Comparison of ENCODE assay signal across 8 cellular contexts in the genomic region with DNA sequence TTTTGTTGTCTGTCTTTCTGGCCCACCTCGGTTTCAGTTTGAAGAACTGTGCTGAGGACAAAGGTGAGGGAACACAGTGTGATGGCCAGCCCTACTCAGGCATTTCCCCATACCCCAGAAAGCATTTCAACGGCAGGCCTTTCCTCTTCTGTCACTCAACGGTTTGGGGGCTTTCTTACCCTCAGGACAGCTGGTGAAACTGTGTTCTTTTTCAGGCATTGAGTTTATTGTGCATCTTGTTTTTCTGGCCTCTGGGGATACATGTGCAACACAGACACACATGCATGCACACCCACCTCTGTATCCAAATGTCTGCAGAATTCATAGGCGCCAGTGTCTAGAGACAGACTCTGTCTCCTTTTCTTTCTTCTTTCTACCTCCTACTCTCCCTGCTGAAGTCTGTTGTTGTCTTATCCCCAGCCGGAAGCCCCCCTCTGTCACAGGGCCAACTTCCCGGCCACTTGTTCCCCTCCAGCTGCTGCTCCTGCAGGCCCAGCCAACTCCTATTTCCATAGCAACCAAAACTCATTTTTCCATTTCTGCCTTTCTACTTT. TPM values are rescaled to one million over a fixed set of nuclear protein-coding genes. Genes with fewer than 3 reads are reported as not detected.
DNase-seq lines count a peak whose midpoint lies in the region; ATAC-seq and TF ChIP-seq lines count a peak whose summit lies in the region.

No MANE protein-coding gene starts in this region.

- H3K18ac ChIP-seq in neuronal stem cell (ENCODE audit: low read length) = peak overlapping the region; percentile 25

- H3K36me3 Mint-ChIP-seq in central memory CD8-positive, alpha-beta T cell (ENCODE audit: insufficient read depth) = peaks cover 1% of the 10 kb centered on the region
- no peaks in the 10 kb centered on the region for H3K36me3 Mint-ChIP-seq in stimulated activated effector memory CD8-positive, alpha-beta T cell treated with anti-CD3 and anti-CD28 coated beads, Interleukin-12 subunit alpha, Interleukin-12 subunit beta, amount 100 ng/mL, for 72 hours
- H3K36me3 Mint-ChIP-seq in endothelial cell (ENCODE audit: low read depth, unreplicated experiment) = peaks cover 28% of the 10 kb centered on the region

- H3K27ac Mint-ChIP-seq in central memory CD8-positive, alpha-beta T cell (ENCODE audit: low read depth) = peak overlapping the region; percentile 47
- no peak overlapping the region for H3K27ac Mint-ChIP-seq in stimulated activated effector memory CD8-positive, alpha-beta T cell treated with anti-CD3 and anti-CD28 coated beads, Interleukin-12 subunit alpha, Interleukin-12 subunit beta, amount 100 ng/mL, for 72 hours
- no peak overlapping the region for H3K27ac Mint-ChIP-seq in endothelial cell (ENCODE audit: unreplicated experiment)

- H4K91ac ChIP-seq in neuronal stem cell (ENCODE audit: low read depth, low read length, poor library complexity) = no peak overlapping the region

- peaks cover 2 to 24% of the 10 kb centered on the region in 2 donors for H3K36me3 ChIP-seq in neuronal stem cell (replicated peaks in 1 of 2; ENCODE audit: control insufficient read depth in 2 of 2, insufficient read depth in 2 of 2, low read length in 2 of 2)

- H3K27me3 Mint-ChIP-seq in central memory CD8-positive, alpha-beta T cell = no peaks in the 10 kb centered on the region
- H3K27me3 Mint-ChIP-seq in endothelial cell (ENCODE audit: unreplicated experiment) = peaks cover 5% of the 10 kb centered on the region

- H2AFZ ChIP-seq in neuronal stem cell (ENCODE audit: low read length) = peak overlapping the region; percentile 55

- no peak overlapping the region for H2BK5ac ChIP-seq in neuronal stem cell (ENCODE audit: low read length)

- H3K4me1 ChIP-seq in neuronal stem cell (ENCODE audit: control insufficient read depth in 2 of 2, insufficient read depth in 1 of 2, low read depth in 1 of 2, low read length in 2 of 2) = peaks cover 3 to 4% of the 10 kb centered on the region in 2 donors

- H3K79me1 ChIP-seq in neuronal stem cell (ENCODE audit: low read depth, low read length) = no peaks in the 10 kb centered on the region

- peak overlapping the region; percentile 2 for H3K27ac ChIP-seq in neuronal stem cell (replicated peaks; ENCODE audit: low read length)

- no peak overlapping the region for H3K14ac ChIP-seq in neuronal stem cell (ENCODE audit: low read length)

- no peak overlapping the region for H3K23ac ChIP-seq in neuronal stem cell (ENCODE audit: low read depth, low read length, poor library complexity)

- H3K4me2 ChIP-seq in neuronal stem cell (ENCODE audit: insufficient read depth, low read length, poor library complexity, severe bottlenecking) = no peak overlapping the region

- no CpG with 5 or more reads among the region's 6 CpGs for WGBS in neuronal stem cell (ENCODE audit: extremely low coverage in 2 of 2, insufficient read length in 2 of 2, insufficient replicate concordance in 1 of 2), 2 donors

- H3K4me3 Mint-ChIP-seq in central memory CD8-positive, alpha-beta T cell = no peak overlapping the region
- H3K4me3 Mint-ChIP-seq in stimulated activated effector memory CD8-positive, alpha-beta T cell treated with anti-CD3 and anti-CD28 coated beads, Interleukin-12 subunit alpha, Interleukin-12 subunit beta, amount 100 ng/mL, for 72 hours = no peak overlapping the region
- H3K4me3 Mint-ChIP-seq in endothelial cell (ENCODE audit: unreplicated experiment) = no peak overlapping the region

- H2AK5ac ChIP-seq in neuronal stem cell (ENCODE audit: low read depth, low read length) = no peak overlapping the region

- TF ChIP-seq CTCF in endothelial cell (IDR thresholded peaks at IDR 0.05; ENCODE audit: unreplicated experiment) = no peak

- no peak overlapping the region for H3K9ac ChIP-seq in neuronal stem cell (ENCODE audit: low read depth, low read length, poor library complexity)

- H2BK15ac ChIP-seq in neuronal stem cell (ENCODE audit: low read length) = no peak overlapping the region

- H3K4me3 ChIP-seq in neuronal stem cell (ENCODE audit: low read length in 2 of 2) = peak overlapping the region in 1 of 2 donors; percentile 52

- H3K4ac ChIP-seq in neuronal stem cell (ENCODE audit: low read length) = no peak overlapping the region

- H2BK12ac ChIP-seq in neuronal stem cell (ENCODE audit: low read length) = no peak overlapping the region

- ATAC-seq in GM19351 (IDR thresholded peaks at IDR 0.05; ENCODE audit: unreplicated experiment) = peak; percentile 59
- peak; percentile 54 for ATAC-seq in HG03378 (IDR thresholded peaks at IDR 0.05; ENCODE audit: unreplicated experiment)
- no peak for ATAC-seq in central memory CD8-positive, alpha-beta T cell (replicated peaks; ENCODE audit: extremely low read depth, poor library complexity, severe bottlenecking)
- ATAC-seq in stimulated activated effector memory CD8-positive, alpha-beta T cell treated with anti-CD3 and anti-CD28 coated beads, Interleukin-12 subunit alpha, Interleukin-12 subunit beta, amount 100 ng/mL, for 72 hours = no peak

- H4K8ac ChIP-seq in neuronal stem cell (ENCODE audit: low read depth, low read length) = no peak overlapping the region

- no peaks in the 10 kb centered on the region for H3K9me3 Mint-ChIP-seq in central memory CD8-positive, alpha-beta T cell
- no peaks in the 10 kb centered on the region for H3K9me3 Mint-ChIP-seq in stimulated activated effector memory CD8-positive, alpha-beta T cell treated with anti-CD3 and anti-CD28 coated beads, Interleukin-12 subunit alpha, Interleukin-12 subunit beta, amount 100 ng/mL, for 72 hours
- H3K9me3 Mint-ChIP-seq in endothelial cell (ENCODE audit: unreplicated experiment) = peaks cover 5% of the 10 kb centered on the region

- H3K27me3 ChIP-seq in neuronal stem cell (ENCODE audit: control insufficient read depth in 3 of 3, insufficient read depth in 3 of 3, low read depth in 1 of 3, low read length in 3 of 3) = no peaks in the 10 kb centered on the region

- DNase-seq in central memory CD8-positive, alpha-beta T cell (ENCODE audit: low spot score in 2 of 2) = no peak
- no peak for DNase-seq in neuronal stem cell (ENCODE audit: low spot score)
- DNase-seq in DMS53 treated with DMSO at 0.1 percent for 48 hours (lab: John Stamatoyannopoulos, UW; ENCODE audit: unreplicated experiment) = no peak
- no peak for DNase-seq in stimulated activated effector memory CD8-positive, alpha-beta T cell treated with anti-CD3 and anti-CD28 coated beads, Interleukin-12 subunit alpha, Interleukin-12 subunit beta, amount 100 ng/mL, for 72 hours (ENCODE audit: low spot score in 2 of 2)
- no peak for DNase-seq in endothelial cell (ENCODE audit: low spot score)
- no peak for DNase-seq in stimulated activated naive CD4-positive, alpha-beta T cell (lab: John Stamatoyannopoulos, UW)

- H3K9me3 ChIP-seq in neuronal stem cell (replicated peaks in 1 of 2; ENCODE audit: control insufficient read depth in 2 of 2, insufficient read depth in 1 of 2, low read depth in 1 of 2, low read length in 2 of 2) = peaks cover 2 to 16% of the 10 kb centered on the region in 2 donors

- H3K4me1 Mint-ChIP-seq in central memory CD8-positive, alpha-beta T cell = peaks cover 50% of the 10 kb centered on the region
- peaks cover 55% of the 10 kb centered on the region for H3K4me1 Mint-ChIP-seq in stimulated activated effector memory CD8-positive, alpha-beta T cell treated with anti-CD3 and anti-CD28 coated beads, Interleukin-12 subunit alpha, Interleukin-12 subunit beta, amount 100 ng/mL, for 72 hours
- H3K4me1 Mint-ChIP-seq in endothelial cell (ENCODE audit: unreplicated experiment) = peaks cover 12% of the 10 kb centered on the region

- H2BK120ac ChIP-seq in neuronal stem cell (ENCODE audit: low read depth, low read length) = no peak overlapping the region

RNA-seq across cellular contexts. Expression of a gene that starts 17.0 kb away (rescaled TPM):
- 40.5 TPM for polyA plus RNA-seq in neuronal stem cell (2013, experiment 1 of 2)
- 38.6 TPM for polyA plus RNA-seq in neuronal stem cell (2013, experiment 2 of 2)
- total RNA-seq in endothelial cell (ENCODE audit: unreplicated experiment) = 49.2 TPM

RNA-seq across cellular contexts. Expression of a gene that starts 19.1 kb away (rescaled TPM):
- polyA plus RNA-seq in neuronal stem cell (2013, experiment 1 of 2) = 4.2 TPM
- polyA plus RNA-seq in neuronal stem cell (2013, experiment 2 of 2) = 4.1 TPM
- 2.0 TPM for total RNA-seq in endothelial cell (ENCODE audit: unreplicated experiment)

Comparison
In these comparisons a context has a peak if more than half of its experiments do, and no peak if none do; other contexts are left out.
1. ATAC-seq: peak in GM19351 (single experiment) and HG03378 (single experiment); none in central memory CD8-positive, alpha-beta T cell (single experiment) and stimulated activated effector memory CD8-positive, alpha-beta T cell treated with anti-CD3 and anti-CD28 coated beads, Interleukin-12 subunit alpha, Interleukin-12 subunit beta, amount 100 ng/mL, for 72 hours (single experiment).